8 cellular contexts compared by ENCODE assay signal in the genomic region with DNA sequence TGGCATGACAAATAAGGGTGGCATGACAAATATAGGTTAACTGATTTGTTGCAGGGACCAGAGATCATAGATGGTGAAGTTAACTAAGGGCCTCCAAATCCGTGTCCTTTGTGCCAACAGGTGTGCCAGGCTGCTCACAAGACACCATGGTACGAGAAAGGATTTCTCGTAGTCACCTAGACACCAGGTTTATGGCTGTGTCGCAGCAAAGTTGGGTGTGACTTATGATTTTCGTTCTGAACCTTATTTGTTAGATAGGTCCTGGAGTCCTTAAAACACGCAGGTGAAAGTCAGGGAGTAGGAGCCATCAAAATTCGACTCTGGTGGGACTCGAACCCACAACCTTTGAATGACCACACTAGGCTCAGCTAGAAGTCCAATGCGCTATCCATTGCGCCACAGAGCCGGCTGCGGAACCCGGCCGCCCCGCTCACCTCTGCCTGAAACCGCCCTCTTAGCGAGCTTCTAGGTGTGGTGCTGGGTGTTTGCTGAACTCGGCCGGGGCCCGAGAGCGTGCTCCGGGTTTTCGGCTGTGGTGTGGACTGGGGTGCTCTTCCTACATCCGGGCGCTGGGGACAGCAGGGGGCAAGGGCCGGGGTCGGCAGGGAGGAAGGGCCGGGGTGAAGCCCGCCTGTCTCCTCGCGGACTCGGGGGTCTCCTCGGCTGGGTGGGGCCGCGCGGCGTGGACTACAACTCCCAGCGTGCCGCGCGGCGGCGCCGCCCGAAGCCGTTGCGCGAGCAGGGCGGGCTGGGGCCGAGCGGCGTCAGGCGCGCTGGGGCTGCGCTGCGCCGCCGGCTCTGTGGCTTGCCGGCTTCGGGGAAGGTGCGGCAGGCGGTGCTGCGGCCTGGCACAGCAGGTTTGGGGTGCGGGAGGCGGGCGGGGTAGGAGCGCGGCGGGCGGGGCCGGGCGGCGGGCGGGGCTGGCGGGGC. TPM values are rescaled to one million over a fixed set of nuclear protein-coding genes. Genes with fewer than 3 reads are reported as not detected.
DNase-seq lines count a peak whose midpoint lies in the region; ATAC-seq, FAIRE-seq and TF ChIP-seq lines count a peak whose summit lies in the region.

A gene (plus strand): TSS at position 767 of the 930 bp plus-strand sequence. CDS start 2,606 bp downstream, outside the sequence.

- H3K27ac ChIP-seq in 22Rv1 = peak within 1 kb of the TSS; percentile 79

- TF ChIP-seq CTCF in 22Rv1 (IDR thresholded peaks at IDR 0.05) = no peak
- no peak for TF ChIP-seq CTCF in chondrocyte (IDR thresholded peaks at IDR 0.05)

- no peaks in the 10 kb centered on the region for H3K27me3 Mint-ChIP-seq in chondrocyte (ENCODE audit: low read depth)

- H3K9me3 Mint-ChIP-seq in chondrocyte (ENCODE audit: low read depth) = no peaks in the 10 kb centered on the region

- peak; percentile 77 for ATAC-seq in HG03045 (IDR thresholded peaks at IDR 0.05; ENCODE audit: unreplicated experiment)

- DNase-seq in GM18507 (ENCODE audit: extremely low spot score, insufficient read length, low read depth) (peak; percentile 81), NCI-H345 (lab: John Stamatoyannopoulos, UW) (peak; percentile 82), chondrocyte (ENCODE audit: low spot score) (no peak), kidney glomerular epithelial cell (lab: John Stamatoyannopoulos, UW) (peak; percentile 53)
- DNase-seq in activated CD4-positive, alpha-beta T cell treated with anti-CD3 and anti-CD28 coated beads for 24 hours (ENCODE audit: low read depth in 2 of 2) = peak; percentile 64 to 65
- DNase-seq in stimulated activated CD4-positive, alpha-beta T cell treated with anti-CD3 and anti-CD28 coated beads, Interleukin-1b, Interleukin-23, amount 100 ng/mL, for 1 hour (ENCODE audit: low read depth in 2 of 2) = peak; percentile 54

- H3K4me1 Mint-ChIP-seq in chondrocyte (ENCODE audit: low read depth) = peaks cover 10% of the 10 kb centered on the region

- H3K27ac Mint-ChIP-seq in chondrocyte (ENCODE audit: unreplicated experiment) = peak within 1 kb of the TSS; percentile 87

- peak; percentile 35 for FAIRE-seq in GM18507 (lab: Jason Lieb, UNC)

- peaks cover 10% of the 10 kb centered on the region for H3K36me3 Mint-ChIP-seq in chondrocyte (ENCODE audit: low read depth)

- H3K4me3 Mint-ChIP-seq in chondrocyte (ENCODE audit: unreplicated experiment) = peak within 1 kb of the TSS; percentile 85

RNA-seq across cellular contexts. Expression of the gene that starts here (rescaled TPM):
- 38.4 to 42.1 TPM (median 41.7 TPM) in 3 replicates for total RNA-seq in chondrocyte
